Comparison of ENCODE assay signal across 1 cellular context in the genomic region with DNA sequence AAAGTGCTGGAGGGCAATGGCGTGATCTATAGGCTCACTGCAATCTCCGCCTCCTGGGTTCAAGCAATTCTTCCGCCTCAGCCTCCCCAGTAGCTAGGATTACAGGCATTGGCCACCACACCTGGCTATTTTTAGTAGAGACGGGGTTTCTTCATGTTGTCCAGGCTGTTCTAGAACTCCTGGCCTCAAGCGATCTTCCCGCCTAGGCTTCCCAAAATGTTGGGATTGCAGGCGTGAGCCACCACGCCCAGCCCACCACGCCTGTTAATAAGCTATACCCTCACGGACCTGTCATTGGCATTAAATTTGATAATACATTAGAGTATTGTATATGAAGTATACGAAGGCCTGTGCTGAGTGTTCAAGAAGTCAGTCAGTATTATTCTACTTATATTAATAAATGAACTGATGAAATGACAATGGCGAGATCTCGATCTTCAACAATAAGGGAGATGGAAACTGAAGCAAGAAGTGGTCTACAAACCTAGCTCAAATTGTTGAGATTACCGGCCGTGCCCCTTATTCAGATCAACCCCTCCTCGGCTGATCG.
TF ChIP-seq lines count a peak whose summit lies in the region.

No MANE protein-coding gene starts in this region.

TF ChIP-seq in WTC11, 78 proteins besides CTCF, POLR2A, EP300 and RAD21 (continued from another document):
- TF ChIP-seq AFF4 (CRISPR knock-in tag; IDR thresholded peaks at IDR 0.05; ENCODE audit: borderline replicate concordance) = no peak
- no peak for TF ChIP-seq NR2C2 (CRISPR knock-in tag; IDR thresholded peaks at IDR 0.05)
- TF ChIP-seq HMGXB4 (CRISPR knock-in tag; IDR thresholded peaks at IDR 0.05) = no peak
- no peak for TF ChIP-seq ESRRA (CRISPR knock-in tag; IDR thresholded peaks at IDR 0.05; ENCODE audit: borderline replicate concordance)
- no peak for TF ChIP-seq SMAD3 (CRISPR knock-in tag; IDR thresholded peaks at IDR 0.05; ENCODE audit: borderline replicate concordance)
